1 cellular context compared by ENCODE assay signal in the genomic region with DNA sequence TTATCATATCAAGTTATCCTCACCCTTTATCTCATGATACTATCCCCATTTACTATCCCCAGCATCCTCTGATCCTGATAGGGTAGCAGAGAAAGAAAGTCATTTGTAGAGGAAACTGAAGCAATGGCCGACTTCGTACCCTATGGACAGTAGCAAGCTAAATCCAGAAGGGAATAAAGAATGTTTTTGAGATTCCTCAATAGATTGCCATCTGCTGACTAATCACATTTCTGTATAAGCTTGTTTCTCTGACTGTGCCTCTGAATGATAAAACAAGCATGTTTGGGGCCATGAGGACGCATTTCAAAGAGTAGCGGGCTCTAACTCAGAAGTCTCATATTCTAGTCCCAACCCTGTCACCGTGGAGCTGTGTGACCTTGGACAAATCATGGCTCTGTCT.
TF ChIP-seq lines count a peak whose summit lies in the region.

No MANE protein-coding gene starts in this region.

TF ChIP-seq in HepG2, 621 proteins besides CTCF, POLR2A, EP300 and RAD21:
- TF ChIP-seq, protein P1, sequence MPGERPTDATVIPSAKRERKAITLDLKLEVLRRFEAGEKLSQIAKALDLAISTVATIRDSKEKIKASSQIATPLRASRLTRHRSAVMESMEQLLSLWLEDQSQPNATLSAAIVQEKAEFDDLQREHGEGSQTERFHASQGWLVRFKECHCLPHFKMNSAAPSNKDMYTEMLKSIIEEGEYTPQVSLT (CRISPR knock-in tag; IDR thresholded peaks at IDR 0.05; ENCODE audit: borderline replicate concordance, low read depth): no peak
- TF ChIP-seq MAFK (conservative IDR thresholded peaks at IDR 0.05 in 1 of 2, IDR thresholded peaks at IDR 0.05 in 1 of 2; ENCODE audit: low read length in 2 of 2): peak; percentile 79 to 86; a peak in 3 of 4 replicates
- TF ChIP-seq MAFF (IDR thresholded peaks at IDR 0.05; ENCODE audit: low read depth, low read length): peak; percentile 82
- TF ChIP-seq SETDB1 (CRISPR knock-in tag; IDR thresholded peaks at IDR 0.05; ENCODE audit: borderline replicate concordance): no peak
